ENCODE assay signal across 13 cellular contexts in genomic region chr6:166635556-166635955, GRCh38. TPM values are rescaled to one million over a fixed set of nuclear protein-coding genes. Genes with fewer than 3 reads are reported as not detected.
DNase-seq lines count a peak whose midpoint lies in the region; ATAC-seq and TF ChIP-seq lines count a peak whose summit lies in the region.
"Had no signal": no experiment of that assay in that cellular context is flagged by ENCODE, and none has a peak within 500 bp of the region (broad histone marks: within the 10 kb centered on the region; RNA-seq: fewer than 3 reads in every experiment).

No MANE protein-coding gene starts in this region.

- H3K4me3 ChIP-seq in left ventricle myocardium inferior, result no peak overlapping the region
- no peak overlapping the region for H3K4me3 ChIP-seq in psoas muscle

- intact Hi-C loops in left ventricle myocardium inferior (cut with micrococcal nuclease) (no loop called here), left cardiac atrium (cut with DNase I) (no loop called here), psoas muscle (cut with DNase I) (loop anchor here in 1 of 2 donors (5.0 kb wide), 1 partner anchor 52 kb away; no protein-coding TSS in a partner anchor)
- intact Hi-C loops in dendritic cell treated with granulocyte-macrophage colony-stimulating factor and Interleukin-4, amounts not matched to agents 40 ng/mL and 50 ng/mL, for 4 days (cut with micrococcal nuclease), result no loop called here

- H3K27me3 Mint-ChIP-seq in dendritic cell treated with granulocyte-macrophage colony-stimulating factor and Interleukin-4, amounts not matched to agents 40 ng/mL and 50 ng/mL, for 4 days, result peaks cover 41% of the 10 kb centered on the region

- H3K4me1 ChIP-seq in left ventricle myocardium inferior (peaks cover 80% of the 10 kb centered on the region), psoas muscle (peaks cover 31% of the 10 kb centered on the region)

- H3K9me3 Mint-ChIP-seq in dendritic cell treated with granulocyte-macrophage colony-stimulating factor and Interleukin-4, amounts not matched to agents 40 ng/mL and 50 ng/mL, for 4 days, result no peaks in the 10 kb centered on the region
- H3K9me3 Mint-ChIP-seq: CD4-positive, CD25-positive, alpha-beta regulatory T cell had no signal

- H3K27ac ChIP-seq in left ventricle myocardium inferior (replicated peaks) (peak overlapping the region; percentile 71), psoas muscle (peak overlapping the region; percentile 46)
- H3K27ac ChIP-seq: 22Rv1 had no signal

- H3K4me3 Mint-ChIP-seq in dendritic cell treated with granulocyte-macrophage colony-stimulating factor and Interleukin-4, amounts not matched to agents 40 ng/mL and 50 ng/mL, for 4 days, result no peak overlapping the region

- DNase-seq in left ventricle myocardium inferior (no peak), left cardiac atrium (no peak), psoas muscle (no peak), T-helper 2 cell (no peak), medulla oblongata (ENCODE audit: extremely low spot score) (no peak)
- DNase-seq in activated CD4-positive, alpha-beta T cell treated with anti-CD3 and anti-CD28 coated beads, Interleukin-2, amount 50 U/mL, for 4 hours, result no peak
- DNase-seq: CD4-positive, CD25-positive, alpha-beta regulatory T cell; DMS53; GF-D8; HCEC 1CT had no signal

- no peaks in the 10 kb centered on the region for H3K9me3 ChIP-seq in left ventricle myocardium inferior (replicated peaks)
- H3K9me3 ChIP-seq in psoas muscle, result no peaks in the 10 kb centered on the region

- H3K4me1 Mint-ChIP-seq in dendritic cell treated with granulocyte-macrophage colony-stimulating factor and Interleukin-4, amounts not matched to agents 40 ng/mL and 50 ng/mL, for 4 days (ENCODE audit: low read depth), result peaks cover 35% of the 10 kb centered on the region

- WGBS in psoas muscle, 3 donors, result 95 to 98% (median 97%) methylated on average over 7 of the region's 7 CpGs

- no peak for TF ChIP-seq CTCF in left ventricle myocardium inferior (IDR thresholded peaks at IDR 0.05; ENCODE audit: borderline replicate concordance)
- TF ChIP-seq CTCF in psoas muscle (IDR thresholded peaks at IDR 0.05), result no peak

- H3K27ac Mint-ChIP-seq in dendritic cell treated with granulocyte-macrophage colony-stimulating factor and Interleukin-4, amounts not matched to agents 40 ng/mL and 50 ng/mL, for 4 days, result peak overlapping the region; percentile 3

- H3K36me3 ChIP-seq in left ventricle myocardium inferior, result no peaks in the 10 kb centered on the region
- H3K36me3 ChIP-seq in psoas muscle (ENCODE audit: insufficient read depth in 1 of 2, low read depth in 1 of 2), result no peaks in the 10 kb centered on the region

- no peaks in the 10 kb centered on the region for H3K36me3 Mint-ChIP-seq in dendritic cell treated with granulocyte-macrophage colony-stimulating factor and Interleukin-4, amounts not matched to agents 40 ng/mL and 50 ng/mL, for 4 days (ENCODE audit: low read depth)
- H3K36me3 Mint-ChIP-seq: IgD-negative memory B cell had no signal

- H3K27me3 ChIP-seq in left ventricle myocardium inferior (ENCODE audit: low read depth) (no peaks in the 10 kb centered on the region), psoas muscle (ENCODE audit: insufficient read depth in 3 of 3, low read length in 2 of 3) (no peaks in the 10 kb centered on the region)

- ATAC-seq in left cardiac atrium (no peak), psoas muscle (no peak)

RNA-seq across cellular contexts. Expression of gene RPS6KA2, which starts 8.5 kb away (rescaled TPM):
- total RNA-seq in left ventricle myocardium inferior, result 77.2 TPM
- total RNA-seq in left cardiac atrium, result 10 to 100 TPM; 59.6 to 95.7 TPM
- total RNA-seq in psoas muscle, result 10 to 100 TPM; 14.2 to 40.4 (median 28.4) TPM
- 10 to 100 TPM in 1 of 3 donors, 1 to 10 TPM in 2; 7.8 to 26.7 (median 8.0) TPM for polyA plus RNA-seq in psoas muscle

RNA-seq across cellular contexts. Expression of gene RAMACL, which starts 49.1 kb away (rescaled TPM):
- 0.77 TPM for total RNA-seq in left ventricle myocardium inferior
- 1 to 10 TPM in 1 of 2 donors, under 1 TPM in 1; 0.71 to 1.6 TPM for total RNA-seq in left cardiac atrium
- 1 to 10 TPM in 1 of 4 donors, under 1 TPM in 3; 0.17 to 1.3 (median 0.72) TPM for total RNA-seq in psoas muscle
- under 1 TPM; 0.25 to 0.48 (median 0.38) TPM for polyA plus RNA-seq in psoas muscle
